Comparison of ENCODE assay signal across 28 cellular contexts in the genomic region with DNA sequence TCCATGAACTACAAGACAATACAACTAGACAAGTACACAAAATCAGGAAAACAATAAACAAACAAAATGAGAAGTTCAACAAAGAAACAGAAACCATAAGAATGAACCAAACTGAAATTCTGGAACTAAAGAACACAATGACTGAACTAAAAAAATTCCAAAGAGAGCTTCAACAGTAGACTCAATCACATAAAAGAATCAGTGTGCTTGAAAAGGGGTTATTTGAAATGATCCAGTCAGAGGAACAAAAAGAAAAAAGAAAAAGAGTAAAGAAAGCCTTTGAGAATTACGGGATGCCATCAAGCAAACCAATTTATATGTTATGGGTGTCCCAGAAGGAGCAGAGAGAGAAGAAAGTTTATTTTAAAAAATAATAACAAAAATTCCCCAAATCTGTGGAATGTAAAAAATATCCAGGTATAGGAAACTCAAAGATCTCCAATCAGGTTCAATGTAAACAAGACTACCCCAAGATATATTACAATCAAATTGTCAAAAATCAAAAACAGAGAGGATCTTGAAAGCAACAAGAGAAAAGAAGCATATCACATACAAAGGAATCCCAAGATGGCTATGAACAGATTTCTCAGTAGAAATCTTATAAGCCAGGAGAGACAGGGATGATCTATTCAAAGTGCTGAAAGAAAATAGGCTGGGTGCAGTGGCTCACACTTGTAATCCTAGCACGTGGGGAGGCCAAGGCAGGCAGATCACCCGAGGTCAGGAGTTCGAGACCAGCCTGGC.
"Had no signal": no experiment of that assay in that cellular context is flagged by ENCODE, and none has a peak within 500 bp of the region (broad histone marks: within the 10 kb centered on the region; RNA-seq: fewer than 3 reads in every experiment).

No MANE protein-coding gene starts in this region.

- H3K4me3 ChIP-seq: adrenal gland, body of pancreas, breast epithelium, PC-9, SJCRH30, SK-N-MC had no signal

- FAIRE-seq: astrocyte had no signal

- H3K27ac Mint-ChIP-seq: activated CD8-positive, alpha-beta T cell treated with anti-CD3 and anti-CD28 coated beads, Interleukin-2, amount 10 ng/mL, durations not matched to agents 7 days and 5 days had no signal

- H2AFZ ChIP-seq: PC-9 had no signal

- H3K4me1 ChIP-seq: adrenal gland, breast epithelium, SJCRH30 had no signal

- H3K27ac ChIP-seq: adrenal gland, body of pancreas, breast epithelium, PC-9, SJCRH30, SK-N-MC, WERI-Rb-1 had no signal

- H3K27me3 ChIP-seq: adrenal gland, body of pancreas, breast epithelium, SJCRH30 had no signal

- H3K9me3 ChIP-seq: body of pancreas had no signal

- H3K4me3 Mint-ChIP-seq: activated CD8-positive, alpha-beta T cell treated with anti-CD3 and anti-CD28 coated beads, Interleukin-2, amount 10 ng/mL, durations not matched to agents 7 days and 5 days; activated T-cell treated with anti-CD3 and anti-CD28 coated beads, Interleukin-2, amount 50 U/mL, for 4 hours had no signal

- ATAC-seq: activated CD8-positive, alpha-beta T cell treated with anti-CD3 and anti-CD28 coated beads, Interleukin-2, amount 10 ng/mL, durations not matched to agents 7 days and 5 days; activated T-cell treated with anti-CD3 and anti-CD28 coated beads, Interleukin-2, amount 50 U/mL, for 4 hours; body of pancreas had no signal

- H3K4me2 ChIP-seq: PC-9 had no signal

- DNase-seq: activated CD4-positive, alpha-beta T cell treated with anti-CD3 and anti-CD28 coated beads for 1 hour; activated CD4-positive, alpha-beta T cell treated with anti-CD3 and anti-CD28 coated beads for 48 hours; activated CD4-positive, CD25-positive, alpha-beta regulatory T cell; activated CD8-positive, alpha-beta T cell treated with anti-CD3 and anti-CD28 coated beads, Interleukin-2, amount 10 ng/mL, durations not matched to agents 7 days and 5 days; activated effector memory CD4-positive, alpha-beta T cell treated with Interleukin-2 at 50 U/mL for 16 hours; activated naive CD4-positive, alpha-beta T cell treated with anti-CD3 and anti-CD28 coated beads, Interleukin-2, amount 50 U/mL, for 16 hours; activated T-cell treated with anti-CD3 and anti-CD28 coated beads, Interleukin-2, amount 50 U/mL, for 4 hours; adrenal gland; body of pancreas; NCI-H1092 treated with DMSO at 0.1 percent for 48 hours; NCI-H1417; NCI-H146; NCI-H187; NCI-H2029 treated with DMSO at 0.1 percent for 48 hours; NCI-H2107; NCI-H2171; NCI-H510A; NCI-H526; NCI-H748 treated with DMSO at 0.1 percent for 48 hours; NK-92 treated with Interleukin-12 subunit alpha and Interleukin-12 subunit beta, amount 100 ng/mL, for 24 hours; PC-9; SHP77; SJCRH30; T1000; WERI-Rb-1 had no signal

- H3K36me3 ChIP-seq: adrenal gland, breast epithelium had no signal
